36 cellular contexts compared by ENCODE assay signal in genomic region chr17:62868008-62868407, GRCh38. TPM values are rescaled to one million over a fixed set of nuclear protein-coding genes. Genes with fewer than 3 reads are reported as not detected.
"Had no signal": no experiment of that assay in that cellular context is flagged by ENCODE, and none has a peak within 500 bp of the region (broad histone marks: within the 10 kb centered on the region; RNA-seq: fewer than 3 reads in every experiment).

No MANE protein-coding gene starts in this region.

- H3K27ac ChIP-seq: body of pancreas, breast epithelium, cardiac muscle cell, colonic mucosa, epithelial cell of prostate, esophagus squamous epithelium, gastroesophageal sphincter, WERI-Rb-1 had no signal

- H3K4me1 ChIP-seq: body of pancreas, breast epithelium, colonic mucosa, esophagus squamous epithelium had no signal

- H3K4me3 Mint-ChIP-seq: activated B cell treated with CpG ODN at 0.5 μM for 24 hours; activated CD8-positive, alpha-beta T cell treated with anti-CD3 and anti-CD28 coated beads for 36 hours; activated naive CD8-positive, alpha-beta T cell; activated T-cell treated with anti-CD3 and anti-CD28 coated beads, Interleukin-2, amount 50 U/mL, for 4 hours; activated T-helper 17 cell treated with anti-CD3 and anti-CD28 coated beads, Interleukin-2, amount 50 U/mL, for 72 hours; T-helper 17 cell; T-helper 2 cell treated with Interferon-gamma antibody and Interleukin-4, amounts not matched to agents 5 μg/mL and 100 μg/mL, for 36 hours had no signal

- H3K4me1 Mint-ChIP-seq: activated B cell treated with CpG ODN at 0.5 μM for 24 hours; activated T-helper 17 cell treated with anti-CD3 and anti-CD28 coated beads, Interleukin-2, amount 50 U/mL, for 72 hours; T-helper 17 cell had no signal

- ATAC-seq: activated CD4-positive, CD25-positive, alpha-beta regulatory T cell treated with anti-CD3 and anti-CD28 coated beads, Interleukin-2, amount 50 U/mL, for 24 hours; activated CD8-positive, alpha-beta T cell treated with anti-CD3 and anti-CD28 coated beads for 36 hours; activated T-cell treated with anti-CD3 and anti-CD28 coated beads, Interleukin-2, amount 50 U/mL, for 4 hours; activated T-helper 17 cell treated with anti-CD3 and anti-CD28 coated beads, Interleukin-2, amount 50 U/mL, for 72 hours; body of pancreas; gastroesophageal sphincter; T-helper 17 cell had no signal

- H3K36me3 Mint-ChIP-seq: activated naive CD8-positive, alpha-beta T cell had no signal

- H3K9me3 Mint-ChIP-seq: activated B cell treated with CpG ODN at 0.5 μM for 24 hours; activated CD8-positive, alpha-beta T cell treated with anti-CD3 and anti-CD28 coated beads for 36 hours; activated T-cell treated with anti-CD3 and anti-CD28 coated beads, Interleukin-2, amount 50 U/mL, for 4 hours; T-helper 2 cell treated with Interferon-gamma antibody and Interleukin-4, amounts not matched to agents 5 μg/mL and 100 μg/mL, for 36 hours had no signal

- H3K4me3 ChIP-seq: body of pancreas, breast epithelium, cardiac muscle cell, colonic mucosa, esophagus squamous epithelium, gastroesophageal sphincter had no signal

- H3K27ac Mint-ChIP-seq: activated B cell treated with CpG ODN at 0.5 μM for 24 hours; activated CD8-positive, alpha-beta T cell treated with anti-CD3 and anti-CD28 coated beads for 36 hours; activated naive CD8-positive, alpha-beta T cell; activated T-helper 17 cell treated with anti-CD3 and anti-CD28 coated beads, Interleukin-2, amount 50 U/mL, for 72 hours; T-helper 17 cell; T-helper 2 cell treated with Interferon-gamma antibody and Interleukin-4, amounts not matched to agents 5 μg/mL and 100 μg/mL, for 36 hours had no signal

- H3K36me3 ChIP-seq: breast epithelium, cardiac muscle cell, colonic mucosa, esophagus squamous epithelium, gastroesophageal sphincter, WERI-Rb-1 had no signal

- DNase-seq: activated B cell treated with CpG ODN at 0.5 μM for 24 hours; activated CD4-positive, alpha-beta T cell treated with anti-CD3 and anti-CD28 coated beads for 48 hours; activated CD4-positive, alpha-beta T cell treated with anti-CD3 and anti-CD28 coated beads, Interleukin-2, amount 50 U/mL, for 1 hour; activated CD4-positive, alpha-beta T cell treated with anti-CD3 and anti-CD28 coated beads, Interleukin-2, amount 50 U/mL, for 48 hours; activated CD8-positive, alpha-beta memory T cell treated with anti-CD3 and anti-CD28 coated beads for 24 hours; activated CD8-positive, alpha-beta T cell treated with anti-CD3 and anti-CD28 coated beads for 36 hours; activated effector memory CD4-positive, alpha-beta T cell treated with Interleukin-2 at 50 U/mL for 16 hours; activated gamma-delta T cell treated with Interleukin-2 at 50 U/mL for 16 hours; activated naive CD4-positive, alpha-beta T cell treated with anti-CD3 and anti-CD28 coated beads, Interleukin-2, amount 50 U/mL, for 16 hours; activated naive CD4-positive, alpha-beta T cell treated with Interleukin-2 at 50 U/mL for 16 hours; activated T-cell treated with anti-CD3 and anti-CD28 coated beads, Interleukin-2, amount 50 U/mL, for 4 hours; amniotic stem cell; anterior cingulate cortex; body of pancreas; central memory CD4-positive, alpha-beta T cell; cerebellar nuclear complex; colonic mucosa; effector CD8-positive, alpha-beta T cell; esophagus squamous epithelium; foreskin melanocyte; T-helper 1 cell; T-helper 17 cell; T1000; WERI-Rb-1 had no signal

- H3K9me3 ChIP-seq: breast epithelium, colonic mucosa, esophagus squamous epithelium, gastroesophageal sphincter had no signal

- H3K27me3 ChIP-seq: body of pancreas, breast epithelium, cardiac muscle cell, colonic mucosa had no signal

RNA-seq across cellular contexts. Expression of gene MARCHF10, which starts 59.9 kb away (rescaled TPM):
- total RNA-seq: activated B cell treated with CpG ODN at 0.5 μM for 24 hours; activated CD8-positive, alpha-beta T cell treated with anti-CD3 and anti-CD28 coated beads for 36 hours; activated T-cell treated with anti-CD3 and anti-CD28 coated beads, Interleukin-2, amount 50 U/mL, for 4 hours; colonic mucosa; dermis microvascular lymphatic vessel endothelial cell; endothelial cell of umbilical vein; esophagus squamous epithelium; glomerular endothelial cell had no signal
- polyA plus RNA-seq: fibroblast of lung had no signal
